In genomic region chr10:70782401-70783055, GRCh38 we compare ENCODE assay signal across 17 cellular contexts. TPM values are rescaled to one million over a fixed set of nuclear protein-coding genes. Genes with fewer than 3 reads are reported as not detected.
"Had no signal": no experiment of that assay in that cellular context is flagged by ENCODE, and none has a peak within 500 bp of the region (broad histone marks: within the 10 kb centered on the region; RNA-seq: fewer than 3 reads in every experiment).

No MANE protein-coding gene starts in this region.

- ATAC-seq: esophagus mucosa had no signal

- H3K27me3 ChIP-seq: cardiac muscle cell, ovary, tibial nerve had no signal

- H3K36me3 ChIP-seq: cardiac muscle cell, ovary, tibial nerve, WERI-Rb-1 had no signal

- DNase-seq: activated CD4-positive, alpha-beta T cell treated with anti-CD3 and anti-CD28 coated beads, Interleukin-2, amount 50 U/mL, for 48 hours; activated effector memory CD4-positive, alpha-beta T cell treated with Interleukin-2 at 50 U/mL for 16 hours; activated naive CD4-positive, alpha-beta T cell treated with anti-CD3 and anti-CD28 coated beads, Interleukin-2, amount 50 U/mL, for 16 hours; hippocampal formation; mesendoderm; ovary; stimulated activated CD4-positive, alpha-beta T cell treated with anti-CD3 and anti-CD28 coated beads, Interleukin-4, amount 100 ng/mL, for 24 hours; stimulated activated naive CD4-positive, alpha-beta T cell; WERI-Rb-1 had no signal

- H3K4me3 ChIP-seq: cardiac muscle cell, ovary, tibial nerve had no signal

- H3K9me3 ChIP-seq: ovary, tibial nerve had no signal

- H3K27ac ChIP-seq: cardiac muscle cell, ovary, tibial nerve, WERI-Rb-1 had no signal

RNA-seq across cellular contexts. Expression of gene TBATA, which starts 2.6 kb away (rescaled TPM):
- total RNA-seq: cardiac muscle cell, esophagus mucosa, liver, ovary, renal cortical epithelial cell, skeletal muscle tissue, tibial nerve had no signal
- polyA plus RNA-seq: cardiac muscle cell, keratinocyte, liver, neural cell, ovary had no signal
